Comparison of ENCODE assay signal across 2 cellular contexts in the genomic region with DNA sequence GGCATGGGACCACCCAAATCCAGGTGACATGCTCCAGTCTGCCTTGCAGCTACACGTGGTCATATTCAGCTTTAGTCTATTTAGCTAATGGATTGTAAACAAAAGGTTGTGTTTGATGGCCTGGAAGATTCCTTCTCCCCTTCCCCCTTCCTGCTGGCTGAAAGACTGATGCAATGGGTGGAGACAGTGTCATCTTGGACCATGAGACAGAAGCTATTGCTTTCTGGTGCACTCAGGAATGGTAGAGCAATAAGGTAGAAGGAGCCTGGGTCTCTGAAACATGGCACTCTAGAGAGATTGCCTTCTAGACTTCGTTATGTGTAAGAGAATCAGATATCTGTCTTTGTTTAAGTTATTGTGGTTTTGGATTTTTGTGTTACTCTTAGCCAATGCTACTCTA.
TF ChIP-seq lines count a peak whose summit lies in the region.

No MANE protein-coding gene starts in this region.

TF ChIP-seq in IMR-90, 13 proteins besides CTCF, POLR2A, EP300 and RAD21:
- no peak for TF ChIP-seq CEBPB (IDR thresholded peaks at IDR 0.05; ENCODE audit: low read depth, low read length)
- TF ChIP-seq MXI1 (IDR thresholded peaks at IDR 0.05; ENCODE audit: borderline replicate concordance, low read depth, low read length): no peak
- TF ChIP-seq CHD1 (IDR thresholded peaks at IDR 0.05; ENCODE audit: low read depth, low read length): no peak
- TF ChIP-seq SMC3 (IDR thresholded peaks at IDR 0.05; ENCODE audit: low read depth, low read length): no peak
- TF ChIP-seq FOS (IDR thresholded peaks at IDR 0.05; ENCODE audit: low read depth, low read length): no peak
- no peak for TF ChIP-seq RFX5 (IDR thresholded peaks at IDR 0.05; ENCODE audit: low read depth, low read length)
- TF ChIP-seq NFE2L2 (IDR thresholded peaks at IDR 0.05; ENCODE audit: low read depth, low read length): no peak
- no peak for TF ChIP-seq MAFK (IDR thresholded peaks at IDR 0.05; ENCODE audit: low read depth, low read length)
- no peak for TF ChIP-seq RCOR1 (IDR thresholded peaks at IDR 0.05; ENCODE audit: insufficient replicate concordance, low read length)
- TF ChIP-seq USF2 (IDR thresholded peaks at IDR 0.05; ENCODE audit: low read depth, low read length): no peak
- TF ChIP-seq ELK1 (IDR thresholded peaks at IDR 0.05; ENCODE audit: borderline replicate concordance, low read depth, low read length): no peak
- TF ChIP-seq MAZ (IDR thresholded peaks at IDR 0.05; ENCODE audit: borderline replicate concordance, low read depth, low read length): no peak
- no peak for TF ChIP-seq BHLHE40 (IDR thresholded peaks at IDR 0.05; ENCODE audit: low read depth, low read length)

TF ChIP-seq in WTC11, 78 proteins besides CTCF, POLR2A, EP300 and RAD21:
- TF ChIP-seq ZNF232 (CRISPR knock-in tag; IDR thresholded peaks at IDR 0.05): no peak
- no peak for TF ChIP-seq EMX1 (CRISPR knock-in tag; IDR thresholded peaks at IDR 0.05)
- TF ChIP-seq ZNF138 (CRISPR knock-in tag; conservative IDR thresholded peaks at IDR 0.05): no peak
- no peak for TF ChIP-seq E2F1 (CRISPR knock-in tag; IDR thresholded peaks at IDR 0.05)
- TF ChIP-seq GRHL2 (CRISPR knock-in tag; IDR thresholded peaks at IDR 0.05; ENCODE audit: insufficient replicate concordance, severe bottlenecking): no peak
- TF ChIP-seq CBFB (CRISPR knock-in tag; IDR thresholded peaks at IDR 0.05; ENCODE audit: low read depth): no peak
- TF ChIP-seq FOXP1 (CRISPR knock-in tag; IDR thresholded peaks at IDR 0.05; ENCODE audit: borderline replicate concordance): no peak
- no peak for TF ChIP-seq NR1H2 (CRISPR knock-in tag; IDR thresholded peaks at IDR 0.05)
- TF ChIP-seq, protein P1, sequence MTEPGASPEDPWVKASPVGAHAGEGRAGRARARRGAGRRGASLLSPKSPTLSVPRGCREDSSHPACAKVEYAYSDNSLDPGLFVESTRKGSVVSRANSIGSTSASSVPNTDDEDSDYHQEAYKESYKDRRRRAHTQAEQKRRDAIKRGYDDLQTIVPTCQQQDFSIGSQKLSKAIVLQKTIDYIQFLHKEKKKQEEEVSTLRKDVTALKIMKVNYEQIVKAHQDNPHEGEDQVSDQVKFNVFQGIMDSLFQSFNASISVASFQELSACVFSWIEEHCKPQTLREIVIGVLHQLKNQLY (CRISPR knock-in tag; IDR thresholded peaks at IDR 0.05): no peak
- no peak for TF ChIP-seq MAX (CRISPR knock-in tag; IDR thresholded peaks at IDR 0.05)
- no peak for TF ChIP-seq CREB1 (CRISPR knock-in tag; IDR thresholded peaks at IDR 0.05)
- no peak for TF ChIP-seq CREM (CRISPR knock-in tag; IDR thresholded peaks at IDR 0.05)
- no peak for TF ChIP-seq PREB (CRISPR knock-in tag; IDR thresholded peaks at IDR 0.05; ENCODE audit: borderline replicate concordance)
- TF ChIP-seq FOXK1 (CRISPR knock-in tag; IDR thresholded peaks at IDR 0.05): no peak
- no peak for TF ChIP-seq FOXJ3 (CRISPR knock-in tag; IDR thresholded peaks at IDR 0.05; ENCODE audit: borderline replicate concordance)
- no peak for TF ChIP-seq USF1 (CRISPR knock-in tag; IDR thresholded peaks at IDR 0.05)
- no peak for TF ChIP-seq GTF2I (CRISPR knock-in tag; conservative IDR thresholded peaks at IDR 0.05)
